ENCODE assay signal across 8 cellular contexts in the genomic region with DNA sequence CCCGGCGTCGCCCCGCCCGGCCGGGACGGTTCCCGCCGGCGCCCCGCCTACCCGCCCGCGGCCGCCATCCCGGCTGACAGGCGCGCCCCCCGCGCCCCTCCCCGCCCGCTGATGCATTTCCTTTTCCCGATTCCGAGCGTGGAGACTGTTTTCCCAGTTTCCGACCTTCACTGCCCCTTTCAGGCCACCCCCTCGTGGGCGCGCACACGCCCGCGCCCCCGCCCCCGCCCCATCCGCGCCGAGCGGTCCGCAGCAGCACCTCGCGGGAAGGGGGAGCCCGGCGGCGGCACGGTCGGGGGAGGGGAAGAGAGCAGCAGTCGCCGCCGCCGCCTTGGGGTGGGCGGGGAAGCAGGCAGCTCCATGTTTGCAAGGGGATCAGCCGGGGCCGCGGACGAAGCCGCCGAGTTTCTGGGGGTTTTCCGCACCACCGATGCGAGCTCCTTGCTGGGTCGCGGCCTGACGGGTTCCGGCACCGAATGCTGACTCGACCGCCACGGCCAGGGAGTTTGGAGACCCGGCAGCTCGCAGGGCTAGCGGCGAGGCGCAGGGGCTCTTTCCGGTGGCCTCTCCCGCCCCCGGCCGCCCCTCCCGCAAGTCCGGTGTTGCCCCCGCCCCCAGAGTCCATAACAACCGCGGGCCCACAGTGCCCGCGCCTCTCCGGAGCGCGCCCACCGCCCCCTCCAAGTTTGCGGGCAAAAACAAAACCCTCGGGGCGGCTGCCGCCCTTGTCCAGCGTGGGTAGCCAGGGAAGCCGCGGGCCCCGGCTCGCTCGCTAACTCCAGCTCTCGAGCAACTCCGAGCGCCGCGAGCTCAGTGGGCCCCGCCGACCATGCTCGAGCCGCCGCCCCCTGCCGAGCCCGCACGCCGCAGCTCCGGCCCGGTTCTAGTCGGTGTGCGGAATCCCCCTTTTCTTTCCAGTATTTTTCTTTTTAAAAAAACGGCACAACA. TPM values are rescaled to one million over a fixed set of nuclear protein-coding genes. Genes with fewer than 3 reads are reported as not detected.
DNase-seq lines count a peak whose midpoint lies in the region; ATAC-seq and TF ChIP-seq lines count a peak whose summit lies in the region.

No MANE protein-coding gene starts in this region.

- no peaks in the 10 kb centered on the region for H3K9me2 ChIP-seq in neural cell (ENCODE audit: insufficient read depth, low read length)

- peaks cover 0 to 6% of the 10 kb centered on the region in 2 donors for H3K4me1 ChIP-seq in esophagus (ENCODE audit: control insufficient read depth in 2 of 2, insufficient read depth in 2 of 2, low read length in 1 of 2)

- no peak for TF ChIP-seq RAD21 in neural cell (conservative IDR thresholded peaks at IDR 0.05)

- no peaks in the 10 kb centered on the region for H4K20me1 ChIP-seq in neural cell (ENCODE audit: insufficient read depth)

- WGBS in esophagus, 2 donors, result 1% methylated on average over 80 to 117 of the region's 117 CpGs

- H3K4me2 ChIP-seq in neural cell (ENCODE audit: low read length), result peak overlapping the region; percentile 28

- H3K9me3 ChIP-seq in esophagus (ENCODE audit: control insufficient read depth in 2 of 2, insufficient read depth in 1 of 2, low read depth in 1 of 2, low read length in 1 of 2) (no peaks in the 10 kb centered on the region), neural cell (ENCODE audit: low read length) (no peaks in the 10 kb centered on the region)

- no peak for ATAC-seq in stimulated activated naive CD8-positive, alpha-beta T cell treated with anti-CD3 and anti-CD28 coated beads, Interleukin-15, Interleukin-2, amounts not matched to agents 100 U/mL and 50 U/mL, for 24 hours

- no peak overlapping the region for H2AFZ ChIP-seq in neural cell (ENCODE audit: low read depth, low read length)

- peaks cover 0 to 1% of the 10 kb centered on the region in 2 donors for H3K36me3 ChIP-seq in esophagus (ENCODE audit: control insufficient read depth in 2 of 2, insufficient read depth in 2 of 2, low read length in 1 of 2)
- H3K36me3 ChIP-seq in neural cell (ENCODE audit: insufficient read depth, low read length), result no peaks in the 10 kb centered on the region

- TF ChIP-seq EP300 in neural cell (conservative IDR thresholded peaks at IDR 0.05; ENCODE audit: poor library complexity, severe bottlenecking), result no peak

- no peaks in the 10 kb centered on the region for H3F3A ChIP-seq in neural cell (ENCODE audit: insufficient read depth, low read length, poor library complexity, severe bottlenecking)

- DNase-seq in NCI-H1417 (lab: John Stamatoyannopoulos, UW) (peak; percentile 34 to 92 (median 80)), NCI-H1417 treated with DMSO at 0.1 percent for 48 hours (lab: John Stamatoyannopoulos, UW) (no peak), NOMO-1 treated with dmso at 0.1 percent for 144 hours (lab: John Stamatoyannopoulos, UW; ENCODE audit: unreplicated experiment) (peak; percentile 62), activated T-cell treated with anti-CD3 and anti-CD28 coated beads for 48 hours (ENCODE audit: low read depth) (peak; percentile 80), NCI-H446 treated with DMSO at 0.1 percent for 48 hours (lab: John Stamatoyannopoulos, UW) (no peak)
- DNase-seq in stimulated activated naive CD8-positive, alpha-beta T cell treated with anti-CD3 and anti-CD28 coated beads, Interleukin-15, Interleukin-2, amounts not matched to agents 100 U/mL and 50 U/mL, for 24 hours, result peak; percentile 87

- no peak for TF ChIP-seq CTCF in neural cell (IDR thresholded peaks at IDR 0.05; ENCODE audit: poor library complexity, severe bottlenecking)

- H3K4me3 ChIP-seq in esophagus (ENCODE audit: low read depth in 1 of 2, low read length in 2 of 2) (peak overlapping the region; percentile 83), neural cell (ENCODE audit: low read length) (peak overlapping the region; percentile 97)

- H3K9ac ChIP-seq in neural cell (ENCODE audit: low read length), result peak overlapping the region; percentile 80

- peaks cover 2% of the 10 kb centered on the region for H3K79me2 ChIP-seq in neural cell (replicated peaks; ENCODE audit: insufficient read depth, low read length)

- H3K27me3 ChIP-seq in esophagus (ENCODE audit: control insufficient read depth in 1 of 2, insufficient read depth in 2 of 2, low read length in 2 of 2), result no peaks in the 10 kb centered on the region
- H3K27me3 ChIP-seq in neural cell (ENCODE audit: insufficient read depth, low read depth, low read length), result no peaks in the 10 kb centered on the region

- H3K27ac ChIP-seq in esophagus (ENCODE audit: low read depth in 2 of 2, low read length in 1 of 2) (peak overlapping the region; percentile 96 to 97), neural cell (ENCODE audit: low read length) (peak overlapping the region; percentile 80)

TF ChIP-seq in neural cell, 6 proteins besides CTCF, POLR2A, EP300 and RAD21:
- TF ChIP-seq, protein P1, sequence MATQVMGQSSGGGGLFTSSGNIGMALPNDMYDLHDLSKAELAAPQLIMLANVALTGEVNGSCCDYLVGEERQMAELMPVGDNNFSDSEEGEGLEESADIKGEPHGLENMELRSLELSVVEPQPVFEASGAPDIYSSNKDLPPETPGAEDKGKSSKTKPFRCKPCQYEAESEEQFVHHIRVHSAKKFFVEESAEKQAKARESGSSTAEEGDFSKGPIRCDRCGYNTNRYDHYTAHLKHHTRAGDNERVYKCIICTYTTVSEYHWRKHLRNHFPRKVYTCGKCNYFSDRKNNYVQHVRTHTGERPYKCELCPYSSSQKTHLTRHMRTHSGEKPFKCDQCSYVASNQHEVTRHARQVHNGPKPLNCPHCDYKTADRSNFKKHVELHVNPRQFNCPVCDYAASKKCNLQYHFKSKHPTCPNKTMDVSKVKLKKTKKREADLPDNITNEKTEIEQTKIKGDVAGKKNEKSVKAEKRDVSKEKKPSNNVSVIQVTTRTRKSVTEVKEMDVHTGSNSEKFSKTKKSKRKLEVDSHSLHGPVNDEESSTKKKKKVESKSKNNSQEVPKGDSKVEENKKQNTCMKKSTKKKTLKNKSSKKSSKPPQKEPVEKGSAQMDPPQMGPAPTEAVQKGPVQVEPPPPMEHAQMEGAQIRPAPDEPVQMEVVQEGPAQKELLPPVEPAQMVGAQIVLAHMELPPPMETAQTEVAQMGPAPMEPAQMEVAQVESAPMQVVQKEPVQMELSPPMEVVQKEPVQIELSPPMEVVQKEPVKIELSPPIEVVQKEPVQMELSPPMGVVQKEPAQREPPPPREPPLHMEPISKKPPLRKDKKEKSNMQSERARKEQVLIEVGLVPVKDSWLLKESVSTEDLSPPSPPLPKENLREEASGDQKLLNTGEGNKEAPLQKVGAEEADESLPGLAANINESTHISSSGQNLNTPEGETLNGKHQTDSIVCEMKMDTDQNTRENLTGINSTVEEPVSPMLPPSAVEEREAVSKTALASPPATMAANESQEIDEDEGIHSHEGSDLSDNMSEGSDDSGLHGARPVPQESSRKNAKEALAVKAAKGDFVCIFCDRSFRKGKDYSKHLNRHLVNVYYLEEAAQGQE (IDR thresholded peaks at IDR 0.05; ENCODE audit: borderline replicate concordance), result peak; percentile 33
- TF ChIP-seq MXI1 (conservative IDR thresholded peaks at IDR 0.05; ENCODE audit: poor library complexity, severe bottlenecking) (no peak), EZH2 (IDR thresholded peaks at IDR 0.05; ENCODE audit: borderline replicate concordance, insufficient read depth, low read length, poor library complexity, severe bottlenecking) (no peak), POLR2AphosphoS5 (IDR thresholded peaks at IDR 0.05) (peak; percentile 8)

RNA-seq across cellular contexts. Expression of a gene that starts 3.3 kb away (rescaled TPM):
- 10 to 100 TPM in 1 of 2 donors, 1 to 10 TPM in 1; 7.2 to 10.4 TPM for polyA plus RNA-seq in esophagus
- polyA plus RNA-seq in neural cell, result 11.5 and 13.7 TPM in 2 replicates
- polyA minus RNA-seq in neural cell, result 50.6 and 60.5 TPM in 2 replicates

Comparison
In these comparisons a context has a peak if more than half of its experiments do, and no peak if none do; other contexts are left out.
1. DNase-seq: peak in NCI-H1417 (3 of 3), NOMO-1 treated with dmso at 0.1 percent for 144 hours (single experiment), activated T-cell treated with anti-CD3 and anti-CD28 coated beads for 48 hours (single experiment) and stimulated activated naive CD8-positive, alpha-beta T cell treated with anti-CD3 and anti-CD28 coated beads, Interleukin-15, Interleukin-2, amounts not matched to agents 100 U/mL and 50 U/mL, for 24 hours (single experiment); none in NCI-H1417 treated with DMSO at 0.1 percent for 48 hours (single experiment) and NCI-H446 treated with DMSO at 0.1 percent for 48 hours (single experiment).